ENCODE assay signal across 1 cellular context in the genomic region with DNA sequence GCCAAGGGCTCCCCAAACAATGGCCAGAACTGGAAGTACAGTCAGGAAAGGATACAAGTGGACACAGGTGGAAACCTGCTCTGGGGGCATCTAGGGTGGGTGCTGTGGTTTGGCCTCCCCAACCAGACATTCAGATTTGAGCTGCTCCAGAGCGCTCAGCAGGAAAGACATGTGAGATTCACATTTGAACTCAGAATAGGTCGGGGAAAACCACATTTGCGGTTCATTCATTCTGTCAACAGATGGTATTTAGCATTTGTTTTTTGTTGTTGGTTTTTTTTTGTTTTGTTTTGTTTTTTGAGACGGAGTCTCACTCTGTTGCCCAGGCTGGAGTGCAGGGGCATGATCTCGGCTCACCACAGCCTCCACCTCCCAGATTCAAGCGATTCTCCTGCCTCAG.
TF ChIP-seq lines count a peak whose summit lies in the region.

No MANE protein-coding gene starts in this region.

TF ChIP-seq in GM12878, 131 proteins besides CTCF, POLR2A, EP300 and RAD21:
- TF ChIP-seq IKZF1 (conservative IDR thresholded peaks at IDR 0.05), result no peak
- peak; percentile 82 for TF ChIP-seq RUNX3 (IDR thresholded peaks at IDR 0.05; ENCODE audit: low read length)
